10 cellular contexts compared by ENCODE assay signal in genomic region chr10:89342219-89342966, GRCh38. TPM values are rescaled to one million over a fixed set of nuclear protein-coding genes. Genes with fewer than 3 reads are reported as not detected.
DNase-seq lines count a peak whose midpoint lies in the region; ATAC-seq, FAIRE-seq and TF ChIP-seq lines count a peak whose summit lies in the region.
"Had no signal": no experiment of that assay in that cellular context is flagged by ENCODE, and none has a peak within 500 bp of the region (broad histone marks: within the 10 kb centered on the region; RNA-seq: fewer than 3 reads in every experiment).

No MANE protein-coding gene starts in this region.

- no peaks in the 10 kb centered on the region for H3K9me3 ChIP-seq in K562 (replicated peaks; ENCODE audit: control insufficient read depth, insufficient read depth, low read depth, low read length)
- H3K9me3 ChIP-seq: mucosa of descending colon, Peyer's patch had no signal

- intact Hi-C loops in K562 (cut with micrococcal nuclease), result no loop called here

- POLR2A ChIA-PET in K562 (lab: Yijun Ruan, JAX), result interaction anchor here (0.5 to 1.0 kb wide), 3 partner anchors 9 to 1515 kb away, joined by 3 to 4 read pairs (median 3); no protein-coding TSS in a partner anchor

- peaks cover 0 to 2% of the 10 kb centered on the region in 2 experiments; a peak in 2 of 5 replicates for H3K4me1 ChIP-seq in K562 (replicated peaks in 1 of 2; ENCODE audit: control insufficient read depth in 2 of 2, insufficient read depth in 2 of 2, low read length in 2 of 2)

- no peak overlapping the region for H3K27ac ChIP-seq in K562 (ENCODE audit: extremely low read depth, low read depth, low read length)

- H3K36me3 ChIP-seq in K562 (ENCODE audit: control insufficient read depth, insufficient read depth, low read length), result no peaks in the 10 kb centered on the region

- no peak for TF ChIP-seq RAD21 in K562 (CRISPR knock-in tag; conservative IDR thresholded peaks at IDR 0.05 in 1 of 2, IDR thresholded peaks at IDR 0.05 in 1 of 2)

- no peak for TF ChIP-seq EP300 in K562 (IDR thresholded peaks at IDR 0.05; ENCODE audit: low read length)

- no peaks in the 10 kb centered on the region for H4K20me1 ChIP-seq in K562 (replicated peaks; ENCODE audit: control insufficient read depth, insufficient read depth, low read length)

- BruUV-seq in K562 (replicated peaks; lab: Mats Ljungman, UMichigan), result no TSS peak

- no peak overlapping the region for H2AFZ ChIP-seq in K562 (ENCODE audit: low read depth, low read length)

- H3K9me1 ChIP-seq in K562 (ENCODE audit: control insufficient read depth, insufficient read depth, low read length), result no peaks in the 10 kb centered on the region

- H3K9ac ChIP-seq in K562 (ENCODE audit: insufficient read depth in 1 of 2, low read depth in 2 of 2, low read length in 2 of 2), result no peak overlapping the region

- 32% methylated on average over 3 of the region's 3 CpGs for WGBS in K562 (ENCODE audit: insufficient coverage, low coverage, missing lambda C conversion rate)

- TF ChIP-seq CTCF in K562 (IDR thresholded peaks at IDR 0.05 in 2 of 3, conservative IDR thresholded peaks at IDR 0.05 in 1 of 3; ENCODE audit: insufficient read depth in 2 of 3, low read depth in 1 of 3, low read length in 3 of 3), result no peak

- no peak for FAIRE-seq in K562 (lab: Jason Lieb, UNC)

- H3K79me2 ChIP-seq in K562 (ENCODE audit: control insufficient read depth, insufficient read depth, low read length), result no peaks in the 10 kb centered on the region

- no peak overlapping the region for H3K4me3 ChIP-seq in K562
- H3K4me3 ChIP-seq: mucosa of descending colon, Peyer's patch had no signal

- DNase-seq in HS-5 (ENCODE audit: low read depth) (peak; percentile 70), K562 (ENCODE audit: extremely low read depth in 1 of 4, low spot score in 3 of 4) (peak in 1 of 4 experiments; percentile 14), hypothalamus (lab: John Stamatoyannopoulos, UW) (peak in 44 of 51 donors; percentile 17 to 92 (median 76)), stromal cell of bone marrow (ENCODE audit: low read depth) (peak; percentile 93), DMS53 treated with DMSO at 0.1 percent for 48 hours (lab: John Stamatoyannopoulos, UW; ENCODE audit: unreplicated experiment) (no peak)
- DNase-seq in activated effector memory CD4-positive, alpha-beta T cell treated with anti-CD3 and anti-CD28 coated beads, Interleukin-2, amount 50 U/mL, for 16 hours, result no peak
- DNase-seq: mucosa of descending colon, Peyer's patch had no signal

- peak; percentile 41; the same call in 2 of the 3 replicates for ATAC-seq in K562
- no peak for ATAC-seq in HG03280 (IDR thresholded peaks at IDR 0.05; ENCODE audit: unreplicated experiment)
- no peak for ATAC-seq in GM19452 (IDR thresholded peaks at IDR 0.05; ENCODE audit: unreplicated experiment)
- ATAC-seq: mucosa of descending colon had no signal

- TF ChIP-seq POLR2A in K562 (conservative IDR thresholded peaks at IDR 0.05), result no peak

- H3K4me2 ChIP-seq in K562 (ENCODE audit: insufficient read depth, low read length), result no peak overlapping the region

- no peaks in the 10 kb centered on the region for H3K27me3 ChIP-seq in K562 (ENCODE audit: control insufficient read depth in 2 of 2, insufficient read depth in 2 of 2, low read length in 2 of 2)
- H3K27me3 ChIP-seq: Peyer's patch had no signal

- in situ Hi-C loops in K562 (cut with MboI), result no loop called here

- CTCF ChIA-PET in K562 (lab: Yijun Ruan, JAX; ENCODE audit: low intra/inter-chr PET ratio), result no interaction called here

TF ChIP-seq in K562, 482 proteins besides CTCF, POLR2A, EP300 and RAD21 (continues in another document):
- TF ChIP-seq NFATC3 (IDR thresholded peaks at IDR 0.05) (no peak), ZNF232 (CRISPR knock-in tag; IDR thresholded peaks at IDR 0.05) (no peak)

RNA-seq across cellular contexts. Expression of gene IFIT3, which starts 14.6 kb away (rescaled TPM):
- total RNA-seq in K562 (2011; cell fraction: chromatin; rRNA removed; ENCODE audit: low replicate concordance), result 0.14 and 0.16 TPM in 2 replicates
- 0.13 and 0.17 TPM in 2 replicates for total RNA-seq in K562 (2011; cell fraction: nucleolus; rRNA removed)
- total RNA-seq in K562 (2011; cell fraction: nucleoplasm; rRNA removed), result 0.22 TPM in 1 of 2 replicates, not detected in the other
- total RNA-seq in K562 (2014; rRNA removed), result 0.59 and 1.0 TPM in 2 replicates
- total RNA-seq in K562 (2014; rRNA removed; fragmentation: Illumina TruSeq; extraction: Trizol), result 1.2 and 1.4 TPM in 2 replicates
- 1.7 and 2.2 TPM in 2 replicates for total RNA-seq in K562 (2015; rRNA removed; fragmentation: Illumina TruSeq; extraction: Trizol)
- 0.69 TPM in 2 replicates for total RNA-seq in K562 (2021)
- polyA plus RNA-seq in K562 (2011; rRNA removed), result 0.35 and 0.55 TPM in 2 replicates
- polyA plus RNA-seq in K562 (2011; cell fraction: cytosol; rRNA removed), result 0.07 and 0.25 TPM in 2 replicates
- 0.08 TPM in 1 of 2 replicates, not detected in the other for polyA plus RNA-seq in K562 (2011; cell fraction: nucleus; rRNA removed)
- 1.4 and 3.3 TPM in 2 replicates for polyA plus RNA-seq in K562 (2012)
- 0.84 and 1.1 TPM in 2 replicates for polyA plus RNA-seq in K562 (2014; fragmentation: Illumina TruSeq; extraction: Trizol)
- polyA plus RNA-seq in K562 (2014; fragmentation: Nextera tagmentation; extraction: Ambion mirVana), result under 1 TPM; 0.23 to 0.83 TPM
- polyA plus RNA-seq in K562 (2014; rRNA removed), result 0.58 and 0.77 TPM in 2 replicates
- 0.21 and 0.84 TPM in 2 replicates for polyA minus RNA-seq in K562 (2011; rRNA and poly(A)+ RNA removed)
- not detected in 2 replicates for polyA minus RNA-seq in K562 (2011; cell fraction: cytosol; rRNA and poly(A)+ RNA removed)
- polyA minus RNA-seq in K562 (2011; cell fraction: nucleus; rRNA and poly(A)+ RNA removed), result 0.13 and 0.22 TPM in 2 replicates

RNA-seq across cellular contexts. Expression of gene IFIT1B, which starts 35.5 kb away (rescaled TPM):
- total RNA-seq in K562 (2011; cell fraction: chromatin; rRNA removed; ENCODE audit: low replicate concordance), result not detected in 2 replicates
- total RNA-seq in K562 (2011; cell fraction: nucleolus; rRNA removed), result not detected in 2 replicates
- not detected in 2 replicates for total RNA-seq in K562 (2011; cell fraction: nucleoplasm; rRNA removed)
- total RNA-seq in K562 (2014; rRNA removed) (not detected in 2 replicates), K562 (2014; rRNA removed; fragmentation: Illumina TruSeq; extraction: Trizol) (not detected in 2 replicates), K562 (2015; rRNA removed; fragmentation: Illumina TruSeq; extraction: Trizol) (not detected in 2 replicates), K562 (2021) (not detected in 2 replicates)
- polyA plus RNA-seq in K562 (2011; rRNA removed) (not detected in 2 replicates), K562 (2014; fragmentation: Illumina TruSeq; extraction: Trizol) (not detected in 2 replicates), K562 (2014; fragmentation: Nextera tagmentation; extraction: Ambion mirVana) (not detected), K562 (2014; rRNA removed) (not detected in 2 replicates)
- not detected in 2 replicates for polyA plus RNA-seq in K562 (2011; cell fraction: cytosol; rRNA removed)
- polyA plus RNA-seq in K562 (2011; cell fraction: nucleus; rRNA removed), result not detected in 2 replicates
- polyA plus RNA-seq in K562 (2012), result not detected in 2 replicates
- not detected in 2 replicates for polyA minus RNA-seq in K562 (2011; rRNA and poly(A)+ RNA removed)
- not detected in 2 replicates for polyA minus RNA-seq in K562 (2011; cell fraction: cytosol; rRNA and poly(A)+ RNA removed)
- not detected in 2 replicates for polyA minus RNA-seq in K562 (2011; cell fraction: nucleus; rRNA and poly(A)+ RNA removed)
- total RNA-seq: mucosa of descending colon, Peyer's patch had no signal

RNA-seq across cellular contexts. Expression of gene IFIT2, which starts 40.5 kb away (rescaled TPM):
- not detected in 2 replicates for total RNA-seq in K562 (2011; cell fraction: chromatin; rRNA removed; ENCODE audit: low replicate concordance)
- total RNA-seq in K562 (2011; cell fraction: nucleolus; rRNA removed), result not detected in 2 replicates
- not detected in 2 replicates for total RNA-seq in K562 (2011; cell fraction: nucleoplasm; rRNA removed)
- total RNA-seq in K562 (2014; rRNA removed), result 0.09 TPM in 1 of 2 replicates, not detected in the other
- 0.10 and 0.18 TPM in 2 replicates for total RNA-seq in K562 (2014; rRNA removed; fragmentation: Illumina TruSeq; extraction: Trizol)
- 0.25 and 0.26 TPM in 2 replicates for total RNA-seq in K562 (2015; rRNA removed; fragmentation: Illumina TruSeq; extraction: Trizol)
- total RNA-seq in K562 (2021), result 0.11 TPM in 2 replicates
- polyA plus RNA-seq in K562 (2011; rRNA removed), result 0.03 TPM in 1 of 2 replicates, not detected in the other
- polyA plus RNA-seq in K562 (2011; cell fraction: cytosol; rRNA removed), result 0.01 TPM in 1 of 2 replicates, not detected in the other
- not detected in 2 replicates for polyA plus RNA-seq in K562 (2011; cell fraction: nucleus; rRNA removed)
- polyA plus RNA-seq in K562 (2012), result 0.10 and 0.30 TPM in 2 replicates
- 0.03 and 0.08 TPM in 2 replicates for polyA plus RNA-seq in K562 (2014; fragmentation: Illumina TruSeq; extraction: Trizol)
- under 1 TPM; 0.08 to 0.14 TPM for polyA plus RNA-seq in K562 (2014; fragmentation: Nextera tagmentation; extraction: Ambion mirVana)
- polyA plus RNA-seq in K562 (2014; rRNA removed), result 0.09 TPM in 1 of 2 replicates, not detected in the other
- polyA minus RNA-seq in K562 (2011; rRNA and poly(A)+ RNA removed), result 0.11 TPM in 1 of 2 replicates, not detected in the other
- not detected in 2 replicates for polyA minus RNA-seq in K562 (2011; cell fraction: cytosol; rRNA and poly(A)+ RNA removed)
- polyA minus RNA-seq in K562 (2011; cell fraction: nucleus; rRNA and poly(A)+ RNA removed), result 0.11 TPM in 1 of 2 replicates, not detected in the other

RNA-seq across cellular contexts. Expression of gene IFIT1, which starts 50.0 kb away (rescaled TPM):
- not detected in 2 replicates for total RNA-seq in K562 (2011; cell fraction: chromatin; rRNA removed; ENCODE audit: low replicate concordance)
- not detected in 2 replicates for total RNA-seq in K562 (2011; cell fraction: nucleolus; rRNA removed)
- total RNA-seq in K562 (2011; cell fraction: nucleoplasm; rRNA removed), result not detected in 2 replicates
- total RNA-seq in K562 (2014; rRNA removed) (0.09 TPM in 1 of 2 replicates, not detected in the other), K562 (2014; rRNA removed; fragmentation: Illumina TruSeq; extraction: Trizol) (0.13 and 0.18 TPM in 2 replicates), K562 (2015; rRNA removed; fragmentation: Illumina TruSeq; extraction: Trizol) (0.23 and 0.40 TPM in 2 replicates), K562 (2021) (0.09 and 0.25 TPM in 2 replicates)
- polyA plus RNA-seq in K562 (2011; rRNA removed) (0.06 and 0.07 TPM in 2 replicates), K562 (2014; fragmentation: Illumina TruSeq; extraction: Trizol) (0.10 and 0.18 TPM in 2 replicates), K562 (2014; fragmentation: Nextera tagmentation; extraction: Ambion mirVana) (under 1 TPM; 0.18 TPM), K562 (2014; rRNA removed) (0.03 TPM in 1 of 2 replicates, not detected in the other)
- 0.04 TPM in 1 of 2 replicates, not detected in the other for polyA plus RNA-seq in K562 (2011; cell fraction: cytosol; rRNA removed)
- polyA plus RNA-seq in K562 (2011; cell fraction: nucleus; rRNA removed), result not detected in 2 replicates
- polyA plus RNA-seq in K562 (2012), result 0.08 and 0.14 TPM in 2 replicates
- polyA minus RNA-seq in K562 (2011; rRNA and poly(A)+ RNA removed), result 0.09 TPM in 1 of 2 replicates, not detected in the other
- not detected in 2 replicates for polyA minus RNA-seq in K562 (2011; cell fraction: cytosol; rRNA and poly(A)+ RNA removed)
- polyA minus RNA-seq in K562 (2011; cell fraction: nucleus; rRNA and poly(A)+ RNA removed), result not detected in 2 replicates

Comparison
In these comparisons a context has a peak if more than half of its experiments do, and no peak if none do; other contexts are left out.
1. DNase-seq: peak in HS-5 (single experiment), hypothalamus (44 of 51) and stromal cell of bone marrow (single experiment); none in activated effector memory CD4-positive, alpha-beta T cell treated with anti-CD3 and anti-CD28 coated beads, Interleukin-2, amount 50 U/mL, for 16 hours (single experiment) and DMS53 treated with DMSO at 0.1 percent for 48 hours (single experiment).